8 cellular contexts compared by ENCODE assay signal in genomic region chr15:74382004-74382816, GRCh38. TPM values are rescaled to one million over a fixed set of nuclear protein-coding genes. Genes with fewer than 3 reads are reported as not detected.
DNase-seq lines count a peak whose midpoint lies in the region; ATAC-seq and TF ChIP-seq lines count a peak whose summit lies in the region.

No MANE protein-coding gene starts in this region.

- peak; percentile 81 for DNase-seq in CD14-positive monocyte (ENCODE audit: low spot score)
- DNase-seq in GOT3 (lab: John Stamatoyannopoulos, UW) = peak; percentile 73
- peak; percentile 34 for DNase-seq in NCI-H2196 treated with DMSO at 0.1 percent for 48 hours (lab: John Stamatoyannopoulos, UW; ENCODE audit: unreplicated experiment)
- DNase-seq in activated B cell treated with CpG ODN at 0.5 μM for 24 hours = peak; percentile 76
- DNase-seq in central memory CD4-positive, alpha-beta T cell = peak; percentile 61
- DNase-seq in kidney tubule cell (ENCODE audit: low spot score) = peak; percentile 91
- peak; percentile 77 to 83 for DNase-seq in stimulated activated CD4-positive, alpha-beta T cell treated with anti-CD3 and anti-CD28 coated beads, Interleukin-2, amount 100 ng/mL, for 48 hours

- H3K9me3 Mint-ChIP-seq in CD14-positive monocyte (no peaks in the 10 kb centered on the region), activated B cell treated with CpG ODN at 0.5 μM for 24 hours (no peaks in the 10 kb centered on the region)

- H3K27me3 Mint-ChIP-seq in CD14-positive monocyte (ENCODE audit: low read depth in 3 of 3) (peaks cover 2 to 15% (median 11%) of the 10 kb centered on the region in 3 donors), activated B cell treated with CpG ODN at 0.5 μM for 24 hours (no peaks in the 10 kb centered on the region)

- POLR2A ChIA-PET in activated B cell treated with CpG ODN at 0.5 μM for 24 hours (lab: Charles Lee) = interaction anchor here (0.5 to 14.2 kb wide), 9 partner anchors 18 to 1925 kb away, joined by 3 to 563 read pairs (median 4); partner anchors contain the start of genes SEMA7A and UBL7

- H3K4me3 Mint-ChIP-seq in CD14-positive monocyte (no peak overlapping the region), activated B cell treated with CpG ODN at 0.5 μM for 24 hours (no peak overlapping the region)

- no peaks in the 10 kb centered on the region for H3K36me3 Mint-ChIP-seq in CD14-positive monocyte
- no peaks in the 10 kb centered on the region for H3K36me3 Mint-ChIP-seq in activated B cell treated with CpG ODN at 0.5 μM for 24 hours (ENCODE audit: low read depth)

- H3K27ac Mint-ChIP-seq in CD14-positive monocyte (no peak overlapping the region), activated B cell treated with CpG ODN at 0.5 μM for 24 hours (peak overlapping the region; percentile 97)

- CTCF ChIA-PET in activated B cell treated with CpG ODN at 0.5 μM for 24 hours (lab: Charles Lee) = interaction anchor here (0.5 to 12.5 kb wide), 24 partner anchors 8 to 1072 kb away, joined by 3 to 403 read pairs (median 4); partner anchors contain the start of genes ARID3B, CLK3, SEMA7A and UBL7

- H3K4me1 Mint-ChIP-seq in CD14-positive monocyte = peaks cover 13% of the 10 kb centered on the region
- H3K4me1 Mint-ChIP-seq in activated B cell treated with CpG ODN at 0.5 μM for 24 hours = peaks cover 70% of the 10 kb centered on the region

- no peak for ATAC-seq in activated B cell treated with CpG ODN at 0.5 μM for 24 hours (ENCODE audit: low read depth)
- no peak for ATAC-seq in GM18502 (IDR thresholded peaks at IDR 0.05; ENCODE audit: poor library complexity, unreplicated experiment)

- TF ChIP-seq CTCF in CD14-positive monocyte (IDR thresholded peaks at IDR 0.05) = peak; percentile 99
- TF ChIP-seq CTCF in activated B cell treated with CpG ODN at 0.5 μM for 24 hours (IDR thresholded peaks at IDR 0.05) = peak; percentile 67

- intact Hi-C loops in CD14-positive monocyte (cut with micrococcal nuclease) (loop anchor here (1.0 to 2.0 kb wide), 2 partner anchors 56 to 57 kb away; no protein-coding TSS in a partner anchor), activated B cell treated with CpG ODN at 0.5 μM for 24 hours (cut with micrococcal nuclease) (loop anchor here (1.0 kb wide), 3 partner anchors 8 to 107 kb away; no protein-coding TSS in a partner anchor)

RNA-seq across cellular contexts. Expression of gene CYP11A1, which starts 14.8 kb away (rescaled TPM):
- polyA plus RNA-seq in CD14-positive monocyte = not detected
- not detected in 2 replicates for total RNA-seq in activated B cell treated with CpG ODN at 0.5 μM for 24 hours

RNA-seq across cellular contexts. Expression of gene SEMA7A, which starts 51.5 kb away (rescaled TPM):
- polyA plus RNA-seq in CD14-positive monocyte = under 1 TPM; 0.04 to 0.15 TPM
- total RNA-seq in activated B cell treated with CpG ODN at 0.5 μM for 24 hours = 159 and 178 TPM in 2 replicates

Comparison
In these comparisons a context has a peak if more than half of its experiments do, and no peak if none do; other contexts are left out.
1. DNase-seq: peak in every context shown above with its lines; median percentile 91 in kidney tubule cell; 81 in CD14-positive monocyte; 80 in stimulated activated CD4-positive, alpha-beta T cell treated with anti-CD3 and anti-CD28 coated beads, Interleukin-2, amount 100 ng/mL, for 48 hours; 76 in activated B cell treated with CpG ODN at 0.5 μM for 24 hours; 73 in GOT3; 61 in central memory CD4-positive, alpha-beta T cell; 34 in NCI-H2196 treated with DMSO at 0.1 percent for 48 hours.